Comparison of ENCODE assay signal across 19 cellular contexts in genomic region chr3:197132916-197133530, GRCh38.
DNase-seq lines count a peak whose midpoint lies in the region; ATAC-seq, FAIRE-seq and TF ChIP-seq lines count a peak whose summit lies in the region.
"Had no signal": no experiment of that assay in that cellular context is flagged by ENCODE, and none has a peak within 500 bp of the region (broad histone marks: within the 10 kb centered on the region; RNA-seq: fewer than 3 reads in every experiment).

No MANE protein-coding gene starts in this region.

- ATAC-seq in HG02938 (IDR thresholded peaks at IDR 0.05; ENCODE audit: unreplicated experiment) (no peak), left lung (no peak)
- ATAC-seq: HCT116, K562 had no signal

- intact Hi-C loops in left lung (cut with DNase I): no loop called here

- H3K18ac ChIP-seq in mesenchymal stem cell (ENCODE audit: low read depth in 1 of 2, low read length in 2 of 2): no peak overlapping the region

- H3K4me3 ChIP-seq in astrocyte (ENCODE audit: insufficient read depth, low read depth, low read length): no peak overlapping the region
- H3K4me3 ChIP-seq in mesenchymal stem cell (ENCODE audit: insufficient read depth in 1 of 2, low read depth in 1 of 2, low read length in 2 of 2): no peak overlapping the region
- H3K4me3 ChIP-seq in left lung: no peak overlapping the region
- H3K4me3 ChIP-seq: K562, SJCRH30 had no signal

- H3K4me2 ChIP-seq in astrocyte (ENCODE audit: low read length) (no peak overlapping the region), mesenchymal stem cell (ENCODE audit: low read length, poor library complexity, severe bottlenecking) (no peak overlapping the region)

- WGBS in mesenchymal stem cell: 91% methylated on average over 1 of the region's 2 CpGs

- H4K8ac ChIP-seq in mesenchymal stem cell (ENCODE audit: low read length): no peak overlapping the region

- H2AFZ ChIP-seq in astrocyte (ENCODE audit: low read depth, low read length) (no peak overlapping the region), mesenchymal stem cell (ENCODE audit: low read depth, low read length) (no peak overlapping the region)

- peaks cover 16% of the 10 kb centered on the region for H3K79me2 ChIP-seq in astrocyte (ENCODE audit: insufficient read depth, low read length)

- H3K4me3 Mint-ChIP-seq in astrocyte (ENCODE audit: unreplicated experiment): no peak overlapping the region
- H3K4me3 Mint-ChIP-seq: CD4-positive, alpha-beta T cell had no signal

- no peak overlapping the region for H3K23ac ChIP-seq in mesenchymal stem cell (ENCODE audit: low read length in 2 of 2)

- H2BK15ac ChIP-seq in mesenchymal stem cell (ENCODE audit: low read depth, poor library complexity, severe bottlenecking): no peak overlapping the region

- H4K20me1 ChIP-seq in astrocyte (ENCODE audit: insufficient read depth, low read length): peaks cover 49% of the 10 kb centered on the region

- H4K91ac ChIP-seq in mesenchymal stem cell (ENCODE audit: low read length): no peak overlapping the region

- peaks cover 7% of the 10 kb centered on the region for H3K79me1 ChIP-seq in mesenchymal stem cell (replicated peaks; ENCODE audit: low read length, poor library complexity, severe bottlenecking)

- peaks cover 3% of the 10 kb centered on the region for H3K4me1 Mint-ChIP-seq in astrocyte (ENCODE audit: low read depth, unreplicated experiment)

- DNase-seq in NCI-H1105 (lab: John Stamatoyannopoulos, UW) (peak; percentile 2), NCI-H1105 treated with DMSO at 0.1 percent for 48 hours (lab: John Stamatoyannopoulos, UW) (no peak), M059J (ENCODE audit: low read depth) (peak; percentile 12), astrocyte (ENCODE audit: low read depth) (peak; percentile 55), mesenchymal stem cell (peak; percentile 15), UCSD-AML1 (lab: John Stamatoyannopoulos, UW; ENCODE audit: unreplicated experiment) (no peak), left lung (no peak)
- DNase-seq: BE2C; CD4-positive, alpha-beta T cell; NCI-H146; NCI-H2081 treated with DMSO at 0.1 percent for 48 hours; NCI-H345; OCI-M1 had no signal

- no peak overlapping the region for H3K14ac ChIP-seq in mesenchymal stem cell (ENCODE audit: low read length in 2 of 2)

- H3K4ac ChIP-seq in mesenchymal stem cell (ENCODE audit: low read depth in 1 of 2, low read length in 2 of 2): no peak overlapping the region

- FAIRE-seq in astrocyte (lab: Jason Lieb, UNC): no peak
- FAIRE-seq: K562 had no signal

- no peak overlapping the region for H2BK5ac ChIP-seq in mesenchymal stem cell (ENCODE audit: low read depth, low read length, poor library complexity, severe bottlenecking)

- no peaks in the 10 kb centered on the region for H3K27me3 Mint-ChIP-seq in astrocyte (ENCODE audit: low read depth, unreplicated experiment)
- H3K27me3 Mint-ChIP-seq: CD4-positive, alpha-beta T cell had no signal

- H3K36me3 Mint-ChIP-seq in astrocyte (ENCODE audit: low read depth, unreplicated experiment): peaks cover 45% of the 10 kb centered on the region

- H2BK120ac ChIP-seq in mesenchymal stem cell (ENCODE audit: low read depth, low read length): no peak overlapping the region

- no peak overlapping the region for H3K27ac ChIP-seq in astrocyte (ENCODE audit: low read depth, low read length)
- no peak overlapping the region for H3K27ac ChIP-seq in mesenchymal stem cell (ENCODE audit: low read length, poor library complexity, severe bottlenecking)
- H3K27ac ChIP-seq in left lung: no peak overlapping the region
- H3K27ac ChIP-seq: 22Rv1, RWPE1, SJCRH30 had no signal

- H3K9ac ChIP-seq in astrocyte (ENCODE audit: low read length) (no peak overlapping the region), mesenchymal stem cell (ENCODE audit: low read length) (no peak overlapping the region)

- TF ChIP-seq CTCF in astrocyte (IDR thresholded peaks at IDR 0.05; ENCODE audit: insufficient read depth, low read depth, low read length) (no peak), left lung (IDR thresholded peaks at IDR 0.05) (no peak)

- H2BK12ac ChIP-seq in mesenchymal stem cell (ENCODE audit: low read length in 2 of 2): no peak overlapping the region

- no peaks in the 10 kb centered on the region for H3K4me1 ChIP-seq in astrocyte (ENCODE audit: insufficient read depth, low read length)
- no peaks in the 10 kb centered on the region for H3K4me1 ChIP-seq in mesenchymal stem cell (ENCODE audit: control insufficient read depth, insufficient read depth, low read depth, low read length)
- peaks cover 0 to 4% of the 10 kb centered on the region in 2 donors for H3K4me1 ChIP-seq in left lung
- H3K4me1 ChIP-seq: BE2C, SJCRH30 had no signal

- H3K27me3 ChIP-seq in astrocyte (ENCODE audit: insufficient read depth, low read length): no peaks in the 10 kb centered on the region
- no peaks in the 10 kb centered on the region for H3K27me3 ChIP-seq in mesenchymal stem cell (ENCODE audit: control insufficient read depth in 1 of 2, insufficient read depth in 1 of 2, low read length in 2 of 2)
- H3K27me3 ChIP-seq in left lung: no peaks in the 10 kb centered on the region
- H3K27me3 ChIP-seq: BE2C, SJCRH30 had no signal

- H3K36me3 ChIP-seq in astrocyte (ENCODE audit: insufficient read depth, low read length) (peaks cover 70% of the 10 kb centered on the region), mesenchymal stem cell (ENCODE audit: control insufficient read depth in 1 of 2, insufficient read depth in 2 of 2, low read depth in 1 of 2, low read length in 2 of 2) (peaks cover 23 to 75% of the 10 kb centered on the region in 2 experiments), left lung (peaks cover 0 to 44% of the 10 kb centered on the region in 2 donors)

- H3K27ac Mint-ChIP-seq in astrocyte (ENCODE audit: unreplicated experiment): peak overlapping the region; percentile 2
- H3K27ac Mint-ChIP-seq: CD4-positive, alpha-beta T cell had no signal

- H2AK5ac ChIP-seq in mesenchymal stem cell (ENCODE audit: low read length, severe bottlenecking): no peak overlapping the region

- no peaks in the 10 kb centered on the region for H3K9me3 ChIP-seq in astrocyte (ENCODE audit: insufficient read depth, low read depth, low read length)
- H3K9me3 ChIP-seq in mesenchymal stem cell (ENCODE audit: control insufficient read depth, low read length): no peaks in the 10 kb centered on the region
- H3K9me3 ChIP-seq in left lung: peaks cover 0 to 7% of the 10 kb centered on the region in 2 donors
- H3K9me3 ChIP-seq: SJCRH30 had no signal

- peaks cover 3% of the 10 kb centered on the region for H3K9me3 Mint-ChIP-seq in astrocyte (ENCODE audit: unreplicated experiment)
- H3K9me3 Mint-ChIP-seq: CD4-positive, alpha-beta T cell had no signal

Comparison
In these comparisons a context has a peak if more than half of its experiments do, and no peak if none do; other contexts are left out.
1. DNase-seq: peak in NCI-H1105 (single experiment), M059J (single experiment), astrocyte (single experiment) and mesenchymal stem cell (single experiment); none in NCI-H1105 treated with DMSO at 0.1 percent for 48 hours (single experiment), UCSD-AML1 (single experiment) and left lung (0 of 2).